ENCODE assay signal across 8 cellular contexts in the genomic region with DNA sequence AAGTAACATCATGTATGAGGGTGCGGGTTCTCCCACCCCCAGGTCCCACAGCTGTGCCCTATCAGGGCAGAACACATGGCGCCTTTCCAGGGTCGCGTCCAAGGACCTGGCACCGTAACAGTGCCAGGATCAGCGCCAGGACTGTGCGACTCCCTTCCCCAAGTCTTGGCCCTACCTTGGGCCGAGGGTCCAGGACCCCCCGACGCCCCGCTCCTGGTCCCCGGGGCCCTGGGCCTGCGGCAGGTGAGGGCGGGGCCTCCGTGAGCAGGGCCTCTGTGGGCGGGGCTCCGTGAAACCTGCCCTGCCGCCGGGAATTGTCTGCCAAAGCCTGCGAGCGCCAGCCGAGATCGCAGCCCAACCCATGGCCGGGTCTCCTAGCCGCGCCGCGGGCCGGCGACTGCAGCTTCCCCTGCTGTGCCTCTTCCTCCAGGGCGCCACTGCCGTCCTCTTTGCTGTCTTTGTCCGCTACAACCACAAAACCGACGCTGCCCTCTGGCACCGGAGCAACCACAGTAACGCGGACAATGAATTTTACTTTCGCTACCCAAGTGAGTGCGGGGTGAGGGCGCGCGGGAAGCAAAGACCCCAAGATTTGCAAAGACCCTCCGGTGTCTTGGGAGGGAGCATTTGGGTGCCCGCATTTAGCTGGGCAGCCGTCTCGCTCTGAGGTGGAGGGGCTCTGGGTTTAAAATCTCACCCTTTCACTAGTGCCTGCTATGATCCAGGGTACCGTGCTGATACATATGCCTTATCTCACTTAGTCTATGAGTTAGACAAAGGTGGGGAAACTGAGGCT. TPM values are rescaled to one million over a fixed set of nuclear protein-coding genes. Genes with fewer than 3 reads are reported as not detected.
A peak's percentile ranks its signal among the peaks of the same experiment; 100 is the strongest.
DNase-seq lines count a peak whose midpoint lies in the region; ATAC-seq and TF ChIP-seq lines count a peak whose summit lies in the region.

A gene with protein sequence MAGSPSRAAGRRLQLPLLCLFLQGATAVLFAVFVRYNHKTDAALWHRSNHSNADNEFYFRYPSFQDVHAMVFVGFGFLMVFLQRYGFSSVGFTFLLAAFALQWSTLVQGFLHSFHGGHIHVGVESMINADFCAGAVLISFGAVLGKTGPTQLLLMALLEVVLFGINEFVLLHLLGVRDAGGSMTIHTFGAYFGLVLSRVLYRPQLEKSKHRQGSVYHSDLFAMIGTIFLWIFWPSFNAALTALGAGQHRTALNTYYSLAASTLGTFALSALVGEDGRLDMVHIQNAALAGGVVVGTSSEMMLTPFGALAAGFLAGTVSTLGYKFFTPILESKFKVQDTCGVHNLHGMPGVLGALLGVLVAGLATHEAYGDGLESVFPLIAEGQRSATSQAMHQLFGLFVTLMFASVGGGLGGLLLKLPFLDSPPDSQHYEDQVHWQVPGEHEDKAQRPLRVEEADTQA (plus strand): TSS at position 323 of the 796 bp plus-strand sequence. CDS start 39 bp downstream, at position 362.

- H2AFZ ChIP-seq in KMS-11 (ENCODE audit: low read depth): peak within 1 kb of the TSS; percentile 11; the same call in 1 of the 2 replicates

- H3K4me2 ChIP-seq in KMS-11: peak within 1 kb of the TSS; percentile 22; the same call in 1 of the 2 replicates

- H3K27ac Mint-ChIP-seq in activated naive CD4-positive, alpha-beta T cell treated with anti-CD3 and anti-CD28 coated beads, Interleukin-2, amount 10 ng/mL, durations not matched to agents 7 days and 5 days: no peak within 1 kb of the TSS

- CTCF ChIA-PET in activated naive CD4-positive, alpha-beta T cell treated with anti-CD3 and anti-CD28 coated beads, Interleukin-2, amount 10 ng/mL, durations not matched to agents 7 days and 5 days (lab: Charles Lee): interaction anchor here (1.1 to 5.5 kb wide), 2 partner anchors 9 to 16 kb away, joined by 3 to 39 read pairs; no protein-coding TSS in a partner anchor

- H3K4me3 Mint-ChIP-seq in activated naive CD4-positive, alpha-beta T cell treated with anti-CD3 and anti-CD28 coated beads, Interleukin-2, amount 10 ng/mL, durations not matched to agents 7 days and 5 days: peak within 1 kb of the TSS; percentile 55

- H3K27me3 ChIP-seq in KMS-11 (ENCODE audit: insufficient read depth, low read depth): peaks cover 98% of the 10 kb centered on the region
- peaks cover 92% of the 10 kb centered on the region for H3K27me3 ChIP-seq in left ventricle myocardium inferior (ENCODE audit: low read depth)

- peak; percentile 37 for DNase-seq in CD1c-positive myeloid dendritic cell (ENCODE audit: extremely low spot score)
- peak; percentile 40 for DNase-seq in activated naive CD4-positive, alpha-beta T cell treated with anti-CD3 and anti-CD28 coated beads, Interleukin-2, amount 10 ng/mL, durations not matched to agents 7 days and 5 days
- peak; percentile 35 for DNase-seq in left ventricle myocardium inferior
- DNase-seq in retinal pigment epithelial cell (ENCODE audit: low read depth): no peak
- DNase-seq in hepatic stellate cell (ENCODE audit: low spot score): no peak
- no peak for DNase-seq in GOT3 (lab: John Stamatoyannopoulos, UW)

- H3K27ac ChIP-seq in KMS-11: no peak within 1 kb of the TSS
- H3K27ac ChIP-seq in left ventricle myocardium inferior (replicated peaks): no peak within 1 kb of the TSS

- no peaks in the 10 kb centered on the region for H3K9me3 Mint-ChIP-seq in activated naive CD4-positive, alpha-beta T cell treated with anti-CD3 and anti-CD28 coated beads, Interleukin-2, amount 10 ng/mL, durations not matched to agents 7 days and 5 days

- intact Hi-C loops in left ventricle myocardium inferior (cut with micrococcal nuclease): no loop called here

- peaks cover 92% of the 10 kb centered on the region for H3K27me3 Mint-ChIP-seq in activated naive CD4-positive, alpha-beta T cell treated with anti-CD3 and anti-CD28 coated beads, Interleukin-2, amount 10 ng/mL, durations not matched to agents 7 days and 5 days

- H3K9ac ChIP-seq in KMS-11: no peak within 1 kb of the TSS

- H3K4me3 ChIP-seq in KMS-11 (IDR thresholded peaks at IDR 0.05; ENCODE audit: insufficient read depth, low read depth, low read length) (peak within 1 kb of the TSS; percentile 37), left ventricle myocardium inferior (peak within 1 kb of the TSS; percentile 62), retinal pigment epithelial cell (ENCODE audit: low read length) (peak within 1 kb of the TSS; percentile 40)

- no peaks in the 10 kb centered on the region for H3K79me2 ChIP-seq in KMS-11 (ENCODE audit: insufficient read depth, low read depth)

- TF ChIP-seq CTCF in KMS-11 (conservative IDR thresholded peaks at IDR 0.05; ENCODE audit: low read depth, low read length): no peak
- no peak for TF ChIP-seq CTCF in left ventricle myocardium inferior (IDR thresholded peaks at IDR 0.05; ENCODE audit: borderline replicate concordance)
- no peak for TF ChIP-seq CTCF in retinal pigment epithelial cell (conservative IDR thresholded peaks at IDR 0.05; ENCODE audit: low read depth, low read length)

- no peaks in the 10 kb centered on the region for H3K9me3 ChIP-seq in left ventricle myocardium inferior (replicated peaks)

- H3K4me1 ChIP-seq in KMS-11 (ENCODE audit: low read depth, poor library complexity, severe bottlenecking) (no peaks in the 10 kb centered on the region), left ventricle myocardium inferior (peaks cover 9% of the 10 kb centered on the region)

- H4K20me1 ChIP-seq in KMS-11 (ENCODE audit: insufficient read depth): no peaks in the 10 kb centered on the region

- no peaks in the 10 kb centered on the region for H3K36me3 ChIP-seq in KMS-11 (ENCODE audit: insufficient read depth)
- H3K36me3 ChIP-seq in left ventricle myocardium inferior: no peaks in the 10 kb centered on the region

- no peaks in the 10 kb centered on the region for H3K36me3 Mint-ChIP-seq in activated naive CD4-positive, alpha-beta T cell treated with anti-CD3 and anti-CD28 coated beads, Interleukin-2, amount 10 ng/mL, durations not matched to agents 7 days and 5 days

- H3K4me1 Mint-ChIP-seq in activated naive CD4-positive, alpha-beta T cell treated with anti-CD3 and anti-CD28 coated beads, Interleukin-2, amount 10 ng/mL, durations not matched to agents 7 days and 5 days: peaks cover 3% of the 10 kb centered on the region

- no peak for ATAC-seq in GM19324 (IDR thresholded peaks at IDR 0.05; ENCODE audit: low FRiP score, unreplicated experiment)

RNA-seq across cellular contexts. Expression of the gene that starts here (rescaled TPM):
- not detected for total RNA-seq in left ventricle myocardium inferior

Comparison
In these comparisons a context has a peak if more than half of its experiments do, and no peak if none do; other contexts are left out.
1. Peak in DNase-seq and H3K4me3 ChIP-seq in left ventricle myocardium inferior; RNA of the gene not detected or under 1 TPM.
2. DNase-seq: peak in CD1c-positive myeloid dendritic cell (single experiment) and activated naive CD4-positive, alpha-beta T cell treated with anti-CD3 and anti-CD28 coated beads, Interleukin-2, amount 10 ng/mL, durations not matched to agents 7 days and 5 days (single experiment); none in retinal pigment epithelial cell (single experiment), hepatic stellate cell (single experiment) and GOT3 (single experiment).
3. Peak in every context shown above with its lines, with median percentiles within 50 percentile points of each other: H3K4me3 ChIP-seq.